Comparison of ENCODE assay signal across 25 cellular contexts in the genomic region with DNA sequence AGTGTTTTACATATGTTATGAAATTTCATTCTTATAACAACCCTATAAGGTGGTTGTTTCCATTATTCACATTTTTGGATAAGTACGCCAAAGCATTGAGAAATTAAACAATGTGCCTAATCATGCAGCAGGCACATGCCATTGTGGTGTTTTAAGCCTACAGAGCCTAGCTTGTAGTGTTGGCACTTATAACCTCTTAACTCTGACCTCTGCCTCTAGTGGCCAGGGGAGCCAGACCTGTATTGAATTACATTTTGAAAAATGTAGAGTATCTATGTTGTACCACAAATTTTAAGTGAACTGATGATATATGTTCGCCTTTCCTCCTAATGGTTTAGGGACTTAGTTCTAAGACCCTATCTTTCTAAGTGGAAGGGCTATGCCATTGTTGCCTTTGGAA.
"Had no signal": no experiment of that assay in that cellular context is flagged by ENCODE, and none has a peak within 500 bp of the region (broad histone marks: within the 10 kb centered on the region; RNA-seq: fewer than 3 reads in every experiment).

No MANE protein-coding gene starts in this region.

- FAIRE-seq: colon, kidney, pancreas, urothelium cell line had no signal

- H3K4me1 ChIP-seq: foreskin keratinocyte, pancreas, tibial nerve, upper lobe of left lung had no signal

- H3K9me3 ChIP-seq: pancreas, thoracic aorta, upper lobe of left lung had no signal

- H3K4me3 Mint-ChIP-seq: naive thymus-derived CD4-positive, alpha-beta T cell; nephron; stimulated activated naive B cell treated with anti-CD40 and anti-IgM and Interleukin-4, amounts not matched to agents 10 μg/mL and 1 μg/mL and 100 μg/mL, for 72 hours; stimulated activated naive CD8-positive, alpha-beta T cell treated with anti-CD3 and anti-CD28 coated beads, Interleukin-15, Interleukin-2, amounts not matched to agents 100 ng/mL and 50 ng/mL, for 24 hours had no signal

- H3K36me3 Mint-ChIP-seq: stimulated activated naive B cell treated with anti-CD40 and anti-IgM and Interleukin-4, amounts not matched to agents 10 μg/mL and 1 μg/mL and 100 μg/mL, for 72 hours had no signal

- H3K27ac Mint-ChIP-seq: naive thymus-derived CD4-positive, alpha-beta T cell; nephron; stimulated activated naive B cell treated with anti-CD40 and anti-IgM and Interleukin-4, amounts not matched to agents 10 μg/mL and 1 μg/mL and 100 μg/mL, for 72 hours; stimulated activated naive CD8-positive, alpha-beta T cell treated with anti-CD3 and anti-CD28 coated beads, Interleukin-15, Interleukin-2, amounts not matched to agents 100 ng/mL and 50 ng/mL, for 24 hours had no signal

- DNase-seq: caudate nucleus; cerebellar nuclear complex; dorsolateral prefrontal cortex; effector CD4-positive, alpha-beta T cell; foreskin keratinocyte; kidney; mesendoderm; midbrain; naive thymus-derived CD4-positive, alpha-beta T cell; occipital lobe; pancreas; retina; stimulated activated naive B cell treated with anti-CD40 and anti-IgM and Interleukin-4, amounts not matched to agents 10 μg/mL and 1 μg/mL and 100 μg/mL, for 72 hours; upper lobe of left lung had no signal

- H3K4me1 Mint-ChIP-seq: stimulated activated naive B cell treated with anti-CD40 and anti-IgM and Interleukin-4, amounts not matched to agents 10 μg/mL and 1 μg/mL and 100 μg/mL, for 72 hours had no signal

- H3K27ac ChIP-seq: dorsolateral prefrontal cortex, epithelial cell of prostate, foreskin keratinocyte, pancreas, thoracic aorta, tibial nerve, upper lobe of left lung had no signal

- H3K27me3 ChIP-seq: dorsolateral prefrontal cortex, foreskin keratinocyte, pancreas, tibial nerve, upper lobe of left lung had no signal

- H3K4me2 ChIP-seq: smooth muscle cell had no signal

- H3K4me3 ChIP-seq: dorsolateral prefrontal cortex, pancreas, smooth muscle cell, thoracic aorta, tibial nerve, upper lobe of left lung had no signal

- ATAC-seq: esophagus mucosa; foreskin keratinocyte; left lobe of liver; naive thymus-derived CD4-positive, alpha-beta T cell; pancreas; sciatic nerve; stimulated activated naive B cell treated with anti-CD40 and anti-IgM and Interleukin-4, amounts not matched to agents 10 μg/mL and 1 μg/mL and 100 μg/mL, for 72 hours had no signal

- H3K36me3 ChIP-seq: pancreas, thoracic aorta, tibial nerve, upper lobe of left lung had no signal

- H3K27me3 Mint-ChIP-seq: stimulated activated naive B cell treated with anti-CD40 and anti-IgM and Interleukin-4, amounts not matched to agents 10 μg/mL and 1 μg/mL and 100 μg/mL, for 72 hours; stimulated activated naive CD8-positive, alpha-beta T cell treated with anti-CD3 and anti-CD28 coated beads, Interleukin-15, Interleukin-2, amounts not matched to agents 100 ng/mL and 50 ng/mL, for 24 hours had no signal
